In the genomic region with DNA sequence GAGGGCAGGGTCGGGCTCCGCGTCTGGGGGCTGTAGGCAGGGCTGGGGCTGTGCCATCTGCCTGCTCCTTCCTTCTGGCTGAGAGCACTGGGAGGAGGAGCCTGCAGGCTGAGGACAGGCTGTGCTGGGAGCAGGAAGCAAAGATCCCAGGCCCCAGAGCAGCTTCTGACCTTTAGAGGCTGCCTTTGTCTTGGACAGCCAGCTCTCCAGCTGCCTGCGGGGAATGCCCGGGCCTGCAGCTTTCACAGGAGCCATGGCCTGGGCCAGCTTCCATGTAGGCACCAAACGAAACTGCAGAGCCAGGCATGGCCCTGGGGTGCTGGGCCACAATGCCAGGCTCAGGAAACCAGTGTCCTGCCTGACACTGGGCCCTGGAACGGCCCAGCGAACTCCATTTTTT, we compare ENCODE assay signal across 9 cellular contexts.
A peak's percentile ranks its signal among the peaks of the same experiment; 100 is the strongest.
DNase-seq lines count a peak whose midpoint lies in the region; ATAC-seq and TF ChIP-seq lines count a peak whose summit lies in the region.
"Had no signal": no experiment of that assay in that cellular context is flagged by ENCODE, and none has a peak within 500 bp of the region (broad histone marks: within the 10 kb centered on the region; RNA-seq: fewer than 3 reads in every experiment).

No MANE protein-coding gene starts in this region.

- no peaks in the 10 kb centered on the region for H3K9me3 ChIP-seq in hepatocyte (ENCODE audit: low read depth)
- no peaks in the 10 kb centered on the region for H3K9me3 ChIP-seq in CD4-positive, alpha-beta T cell (ENCODE audit: control insufficient read depth, low read length)

- no peak overlapping the region for H3K4me3 Mint-ChIP-seq in CD4-positive, alpha-beta T cell

- POLR2A ChIA-PET in CD4-positive, alpha-beta T cell (lab: Charles Lee): no interaction called here

- TF ChIP-seq CTCF in hepatocyte (IDR thresholded peaks at IDR 0.05; ENCODE audit: poor library complexity): no peak
- no peak for TF ChIP-seq CTCF in CD4-positive, alpha-beta T cell (IDR thresholded peaks at IDR 0.05)

- DNase-seq in EH (ENCODE audit: low read depth) (peak; percentile 73), astrocyte of the hippocampus (ENCODE audit: low read depth, low spot score) (peak; percentile 42), hepatocyte (ENCODE audit: low spot score) (no peak), putamen (ENCODE audit: low spot score) (peak; percentile 76), T-helper 2 cell (no peak)
- no peak for DNase-seq in CD4-positive, alpha-beta T cell
- DNase-seq in effector CD8-positive, alpha-beta T cell (lab: John Stamatoyannopoulos, UW): no peak
- DNase-seq: stimulated activated CD4-positive, alpha-beta T cell treated with anti-CD3 and anti-CD28 coated beads, Interleukin-2, amount 100 ng/mL, for 48 hours had no signal

- H3K4me1 Mint-ChIP-seq in CD4-positive, alpha-beta T cell (ENCODE audit: low read depth): no peaks in the 10 kb centered on the region

- 48% methylated on average over 8 of the region's 8 CpGs for WGBS in hepatocyte (ENCODE audit: low lambda C conversion rate, missing lambda C conversion rate)

- H3K27ac Mint-ChIP-seq in CD4-positive, alpha-beta T cell: no peak overlapping the region

- peaks cover 4% of the 10 kb centered on the region for H3K9me3 Mint-ChIP-seq in CD4-positive, alpha-beta T cell

- no peaks in the 10 kb centered on the region for H3K27me3 Mint-ChIP-seq in CD4-positive, alpha-beta T cell

- H3K4me1 ChIP-seq in hepatocyte (ENCODE audit: insufficient read depth): peaks cover 10% of the 10 kb centered on the region

- no peak overlapping the region for H2AFZ ChIP-seq in hepatocyte

- H3K36me3 Mint-ChIP-seq in CD4-positive, alpha-beta T cell (ENCODE audit: low read depth): no peaks in the 10 kb centered on the region

- intact Hi-C loops in CD4-positive, alpha-beta T cell (cut with DNase I, micrococcal nuclease): no loop called here

- no peak for ATAC-seq in CD4-positive, alpha-beta T cell (ENCODE audit: poor library complexity)
- no peak for ATAC-seq in activated CD4-positive, CD25-positive, alpha-beta regulatory T cell treated with anti-CD3 and anti-CD28 coated beads, Interleukin-2, amount 50 U/mL, for 24 hours

- no peak overlapping the region for H3K4me2 ChIP-seq in hepatocyte

- CTCF ChIA-PET in CD4-positive, alpha-beta T cell (lab: Charles Lee): no interaction called here

- H3K27me3 ChIP-seq in hepatocyte: no peaks in the 10 kb centered on the region
- no peaks in the 10 kb centered on the region for H3K27me3 ChIP-seq in CD4-positive, alpha-beta T cell (ENCODE audit: control insufficient read depth, insufficient read depth, low read length)

- no peaks in the 10 kb centered on the region for H4K20me1 ChIP-seq in hepatocyte (ENCODE audit: insufficient read depth, poor library complexity, severe bottlenecking)

- H3K79me2 ChIP-seq in hepatocyte: no peaks in the 10 kb centered on the region

- H3K27ac ChIP-seq in hepatocyte: peak overlapping the region; percentile 33
- H3K27ac ChIP-seq in CD4-positive, alpha-beta T cell (ENCODE audit: low read depth, low read length): no peak overlapping the region

- no peak overlapping the region for H3K4me3 ChIP-seq in hepatocyte

- H3K9me2 ChIP-seq in hepatocyte (replicated peaks; ENCODE audit: insufficient read depth): no peaks in the 10 kb centered on the region

- H3K36me3 ChIP-seq in hepatocyte (replicated peaks; ENCODE audit: insufficient read depth, low read depth): no peaks in the 10 kb centered on the region

Comparison
In these comparisons a context has a peak if more than half of its experiments do, and no peak if none do; other contexts are left out.
1. DNase-seq: peak in EH (single experiment), astrocyte of the hippocampus (single experiment) and putamen (single experiment); none in hepatocyte (single experiment), CD4-positive, alpha-beta T cell (0 of 10), effector CD8-positive, alpha-beta T cell (single experiment) and T-helper 2 cell (0 of 5).